22 cellular contexts compared by ENCODE assay signal in the genomic region with DNA sequence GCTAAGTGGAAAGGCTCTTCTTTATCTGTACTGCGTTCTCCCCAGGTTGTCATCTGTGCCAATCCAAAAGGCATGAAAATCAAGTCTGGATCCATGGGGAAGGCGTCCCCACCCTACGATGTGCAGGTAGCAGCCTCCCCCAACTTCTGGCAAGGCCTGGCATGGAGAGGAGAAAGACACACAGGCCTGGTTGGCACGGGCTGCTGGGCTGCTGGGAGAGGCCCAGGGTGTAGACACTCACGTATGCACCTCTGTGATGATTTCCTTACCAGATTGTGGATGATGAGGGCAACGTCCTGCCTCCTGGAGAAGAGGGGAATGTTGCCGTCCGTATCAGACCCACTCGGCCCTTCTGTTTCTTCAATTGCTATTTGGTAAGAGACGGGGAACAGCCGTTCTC. TPM values are rescaled to one million over a fixed set of nuclear protein-coding genes. Genes with fewer than 3 reads are reported as not detected.
DNase-seq lines count a peak whose midpoint lies in the region; ATAC-seq and TF ChIP-seq lines count a peak whose summit lies in the region.
"Had no signal": no experiment of that assay in that cellular context is flagged by ENCODE, and none has a peak within 500 bp of the region (broad histone marks: within the 10 kb centered on the region; RNA-seq: fewer than 3 reads in every experiment).

No MANE protein-coding gene starts in this region.

- H3K4me1 Mint-ChIP-seq in stimulated activated effector memory CD8-positive, alpha-beta T cell treated with anti-CD3 and anti-CD28 coated beads, Interleukin-12 subunit alpha, Interleukin-12 subunit beta, amount 100 ng/mL, for 72 hours = no peaks in the 10 kb centered on the region
- no peaks in the 10 kb centered on the region for H3K4me1 Mint-ChIP-seq in naive thymus-derived CD8-positive, alpha-beta T cell
- H3K4me1 Mint-ChIP-seq: CD4-positive, alpha-beta memory T cell; GM23338; H9 had no signal

- no peak for TF ChIP-seq POLR2A in right lobe of liver (IDR thresholded peaks at IDR 0.05)

- H3K4me3 ChIP-seq in right lobe of liver (no peak overlapping the region), left lung (no peak overlapping the region)
- H3K4me3 ChIP-seq: GM23338 had no signal

- no peak overlapping the region for H3K27ac Mint-ChIP-seq in stimulated activated effector memory CD8-positive, alpha-beta T cell treated with anti-CD3 and anti-CD28 coated beads, Interleukin-12 subunit alpha, Interleukin-12 subunit beta, amount 100 ng/mL, for 72 hours
- no peak overlapping the region for H3K27ac Mint-ChIP-seq in naive thymus-derived CD8-positive, alpha-beta T cell
- H3K27ac Mint-ChIP-seq: CD4-positive, alpha-beta memory T cell; GM23338; H9 had no signal

- no peak for TF ChIP-seq CTCF in right lobe of liver (IDR thresholded peaks at IDR 0.05)
- TF ChIP-seq CTCF in left lung (IDR thresholded peaks at IDR 0.05) = no peak

- intact Hi-C loops in right lobe of liver (cut with DNase I) = no loop called here
- intact Hi-C loops in left lung (cut with DNase I) = no loop called here

- WGBS in right lobe of liver (ENCODE audit: insufficient coverage, low coverage, low lambda C conversion rate, missing lambda C conversion rate) = 41% methylated on average over 9 of the region's 11 CpGs

- no peaks in the 10 kb centered on the region for H3K27me3 ChIP-seq in right lobe of liver
- no peaks in the 10 kb centered on the region for H3K27me3 ChIP-seq in left lung

- H3K4me1 ChIP-seq in right lobe of liver (peaks cover 0 to 31% (median 4%) of the 10 kb centered on the region in 4 donors), left lung (no peaks in the 10 kb centered on the region)

- no peak overlapping the region for H3K4me3 Mint-ChIP-seq in stimulated activated effector memory CD8-positive, alpha-beta T cell treated with anti-CD3 and anti-CD28 coated beads, Interleukin-12 subunit alpha, Interleukin-12 subunit beta, amount 100 ng/mL, for 72 hours
- no peak overlapping the region for H3K4me3 Mint-ChIP-seq in naive thymus-derived CD8-positive, alpha-beta T cell
- H3K4me3 Mint-ChIP-seq: CD4-positive, alpha-beta memory T cell; GM23338; H9 had no signal

- POLR2A ChIA-PET in naive thymus-derived CD8-positive, alpha-beta T cell (lab: Charles Lee) = no interaction called here

- H3K9me3 ChIP-seq in right lobe of liver (no peaks in the 10 kb centered on the region), left lung (no peaks in the 10 kb centered on the region)

- H3K36me3 Mint-ChIP-seq in stimulated activated effector memory CD8-positive, alpha-beta T cell treated with anti-CD3 and anti-CD28 coated beads, Interleukin-12 subunit alpha, Interleukin-12 subunit beta, amount 100 ng/mL, for 72 hours = no peaks in the 10 kb centered on the region
- no peaks in the 10 kb centered on the region for H3K36me3 Mint-ChIP-seq in naive thymus-derived CD8-positive, alpha-beta T cell
- H3K36me3 Mint-ChIP-seq: CD4-positive, alpha-beta memory T cell had no signal

- H3K9me3 Mint-ChIP-seq in stimulated activated effector memory CD8-positive, alpha-beta T cell treated with anti-CD3 and anti-CD28 coated beads, Interleukin-12 subunit alpha, Interleukin-12 subunit beta, amount 100 ng/mL, for 72 hours = peaks cover 5% of the 10 kb centered on the region
- no peaks in the 10 kb centered on the region for H3K9me3 Mint-ChIP-seq in naive thymus-derived CD8-positive, alpha-beta T cell
- H3K9me3 Mint-ChIP-seq: GM23338 had no signal

- ATAC-seq in left lobe of liver = peak; percentile 78
- ATAC-seq in right lobe of liver = peak; percentile 60 to 81 (median 73)
- peak; percentile 28 for ATAC-seq in stimulated activated effector memory CD8-positive, alpha-beta T cell treated with anti-CD3 and anti-CD28 coated beads, Interleukin-12 subunit alpha, Interleukin-12 subunit beta, amount 100 ng/mL, for 72 hours
- ATAC-seq in left lung = no peak
- ATAC-seq in HG03280 (IDR thresholded peaks at IDR 0.05; ENCODE audit: unreplicated experiment) = no peak
- ATAC-seq in naive thymus-derived CD8-positive, alpha-beta T cell = no peak
- ATAC-seq: GM23338, HCT116 had no signal

- DNase-seq in left lobe of liver (ENCODE audit: low spot score) (peak; percentile 72), right lobe of liver (peak; percentile 69 to 74 (median 70)), left lung (no peak)
- DNase-seq in stimulated activated effector memory CD8-positive, alpha-beta T cell treated with anti-CD3 and anti-CD28 coated beads, Interleukin-12 subunit alpha, Interleukin-12 subunit beta, amount 100 ng/mL, for 72 hours (ENCODE audit: low spot score in 2 of 2) = no peak
- DNase-seq in naive thymus-derived CD8-positive, alpha-beta T cell = no peak
- DNase-seq: C1 segment of cervical spinal cord; Calu3; CD4-positive, alpha-beta memory T cell; COR-L47; DMS53; DMS79 treated with DMSO at 0.1 percent for 48 hours; GF-D8; H9 had no signal

- H3K36me3 ChIP-seq in right lobe of liver (no peaks in the 10 kb centered on the region), left lung (no peaks in the 10 kb centered on the region)

- peaks cover 0 to 12% (median 6%) of the 10 kb centered on the region in 5 donors for H3K27me3 Mint-ChIP-seq in naive thymus-derived CD8-positive, alpha-beta T cell

- H3K27ac ChIP-seq in right lobe of liver (peak overlapping the region in 2 of 3 donors; percentile 33 to 49), left lung (no peak overlapping the region)

RNA-seq across cellular contexts. Expression of a gene that starts 20.4 kb away (rescaled TPM):
- total RNA-seq in left lobe of liver (359 TPM), right lobe of liver (100 to 1,000 TPM; 120 to 532 (median 241) TPM), left lung (not detected)
- total RNA-seq in naive thymus-derived CD8-positive, alpha-beta T cell = not detected
- polyA plus RNA-seq in naive thymus-derived CD8-positive, alpha-beta T cell = not detected
- total RNA-seq: A172; A673; Calu3; CD4-positive, alpha-beta memory T cell; Daoy; G401; GM23338; H4; H9 had no signal
- polyA plus RNA-seq: BJ; CD4-positive, alpha-beta memory T cell; GM23338 had no signal

RNA-seq across cellular contexts. Expression of a gene that starts 21.6 kb away (rescaled TPM):
- 228 TPM for total RNA-seq in left lobe of liver
- total RNA-seq in right lobe of liver = 100 to 1,000 TPM in 4 of 6 experiments, 10 to 100 TPM in 2; 45.8 to 231 (median 151) TPM
- 1 to 10 TPM in 1 of 2 donors, under 1 TPM in 1; 0.96 to 3.1 TPM for total RNA-seq in left lung
- total RNA-seq in naive thymus-derived CD8-positive, alpha-beta T cell = not detected
- not detected for polyA plus RNA-seq in naive thymus-derived CD8-positive, alpha-beta T cell
- total RNA-seq: A172; A673; Calu3; CD4-positive, alpha-beta memory T cell; G401; GM23338; H9 had no signal
- polyA plus RNA-seq: BJ; CD4-positive, alpha-beta memory T cell; GM23338 had no signal

RNA-seq across cellular contexts. Expression of a gene that starts 26.4 kb away (rescaled TPM):
- total RNA-seq in left lobe of liver = not detected
- not detected for total RNA-seq in right lobe of liver
- total RNA-seq in left lung = not detected
- not detected for total RNA-seq in naive thymus-derived CD8-positive, alpha-beta T cell
- not detected for polyA plus RNA-seq in naive thymus-derived CD8-positive, alpha-beta T cell
- total RNA-seq: A172; A673; Calu3; CD4-positive, alpha-beta memory T cell; Daoy; G401; GM23338; H4; H9 had no signal
- polyA plus RNA-seq: BJ; CD4-positive, alpha-beta memory T cell; GM23338 had no signal

Comparison
In these comparisons a context has a peak if more than half of its experiments do, and no peak if none do; other contexts are left out.
1. ATAC-seq: peak in left lobe of liver (single experiment), right lobe of liver (4 of 4) and stimulated activated effector memory CD8-positive, alpha-beta T cell treated with anti-CD3 and anti-CD28 coated beads, Interleukin-12 subunit alpha, Interleukin-12 subunit beta, amount 100 ng/mL, for 72 hours (single experiment); none in left lung (single experiment), HG03280 (single experiment) and naive thymus-derived CD8-positive, alpha-beta T cell (0 of 2).
2. DNase-seq: peak in left lobe of liver (single experiment) and right lobe of liver (3 of 3); none in stimulated activated effector memory CD8-positive, alpha-beta T cell treated with anti-CD3 and anti-CD28 coated beads, Interleukin-12 subunit alpha, Interleukin-12 subunit beta, amount 100 ng/mL, for 72 hours (0 of 2), left lung (0 of 2) and naive thymus-derived CD8-positive, alpha-beta T cell (0 of 10).
3. H3K27ac ChIP-seq: peak in right lobe of liver (2 of 3); none in left lung (0 of 2).
4. RNA of a gene that starts 20.4 kb away (total RNA-seq): 359 TPM in left lobe of liver (single experiment) and 120 to 532 TPM in right lobe of liver; not detected in left lung and not detected in naive thymus-derived CD8-positive, alpha-beta T cell; every median in the first group is over 100 times any median in the second.
5. RNA of a gene that starts 21.6 kb away (total RNA-seq): 228 TPM in left lobe of liver (single experiment) and 45.8 to 231 TPM in right lobe of liver; 0.96 to 3.1 TPM in left lung and not detected in naive thymus-derived CD8-positive, alpha-beta T cell; every median in the first group is over 10 times any median in the second.